ENCODE assay signal across 20 cellular contexts in the genomic region with DNA sequence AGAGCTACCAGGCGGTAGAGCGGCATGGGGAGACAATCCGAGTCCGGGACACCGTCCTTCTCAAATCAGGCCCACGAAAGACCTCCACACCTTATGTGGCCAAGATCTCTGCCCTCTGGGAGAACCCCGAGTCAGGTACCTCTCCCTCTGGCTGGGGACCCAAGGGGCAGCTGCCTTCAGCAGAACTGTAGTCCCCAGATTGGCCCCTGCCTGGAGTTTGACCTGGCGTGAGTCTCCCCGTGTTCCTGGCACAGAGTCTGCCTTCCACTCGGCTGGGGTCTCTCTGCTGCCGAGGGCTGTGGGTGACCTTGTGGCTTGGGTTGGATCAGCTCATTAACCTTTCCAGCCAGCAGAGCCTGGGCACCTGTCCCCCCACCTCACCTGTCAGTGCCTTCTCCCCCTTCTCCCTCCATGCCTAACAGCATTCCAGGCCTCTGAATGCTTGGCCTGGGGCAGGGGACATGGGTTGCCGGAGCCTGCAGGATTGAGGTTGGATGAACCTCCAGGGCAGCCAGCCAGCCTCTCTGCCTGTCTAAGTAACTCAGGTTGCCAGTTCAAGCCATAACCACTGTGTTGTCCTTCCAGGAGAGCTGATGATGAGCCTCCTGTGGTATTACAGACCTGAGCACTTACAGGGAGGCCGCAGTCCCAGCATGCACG.
"Had no signal": no experiment of that assay in that cellular context is flagged by ENCODE, and none has a peak within 500 bp of the region (broad histone marks: within the 10 kb centered on the region; RNA-seq: fewer than 3 reads in every experiment).

No MANE protein-coding gene starts in this region.

- H3K9me3 Mint-ChIP-seq: activated naive CD4-positive, alpha-beta T cell treated with anti-CD3 and anti-CD28 coated beads, Interleukin-2, amount 50 U/mL, for 24 hours; activated T-cell treated with anti-CD3 and anti-CD28 coated beads, Interleukin-2, amount 50 U/mL, for 72 hours; natural killer cell treated with Interleukin-12 subunit alpha and Interleukin-12 subunit beta and Interleukin-15 and Interleukin-18, amount 100 ng/mL, for 72 hours; stimulated activated memory B cell treated with anti-CD40 and anti-IgM and Interleukin-4, amounts not matched to agents 10 μg/mL and 1 μg/mL and 100 μg/mL, for 72 hours had no signal

- H3K4me3 ChIP-seq: adrenal gland, breast epithelium, hepatocyte, right lobe of liver, SJSA1, skin epidermis had no signal

- H2AFZ ChIP-seq: hepatocyte had no signal

- H3K27me3 Mint-ChIP-seq: activated naive CD4-positive, alpha-beta T cell treated with anti-CD3 and anti-CD28 coated beads, Interleukin-2, amount 50 U/mL, for 24 hours; natural killer cell treated with Interleukin-12 subunit alpha and Interleukin-12 subunit beta and Interleukin-15 and Interleukin-18, amount 100 ng/mL, for 72 hours; stimulated activated memory B cell treated with anti-CD40 and anti-IgM and Interleukin-4, amounts not matched to agents 10 μg/mL and 1 μg/mL and 100 μg/mL, for 72 hours had no signal

- H3K27ac Mint-ChIP-seq: activated naive CD4-positive, alpha-beta T cell treated with anti-CD3 and anti-CD28 coated beads, Interleukin-2, amount 50 U/mL, for 24 hours; activated T-cell treated with anti-CD3 and anti-CD28 coated beads, Interleukin-2, amount 50 U/mL, for 72 hours; natural killer cell treated with Interleukin-12 subunit alpha and Interleukin-12 subunit beta and Interleukin-15 and Interleukin-18, amount 100 ng/mL, for 72 hours; stimulated activated memory B cell treated with anti-CD40 and anti-IgM and Interleukin-4, amounts not matched to agents 10 μg/mL and 1 μg/mL and 100 μg/mL, for 72 hours had no signal

- H3K4me1 ChIP-seq: breast epithelium, right lobe of liver had no signal

- H3K4me3 Mint-ChIP-seq: activated naive CD4-positive, alpha-beta T cell treated with anti-CD3 and anti-CD28 coated beads, Interleukin-2, amount 50 U/mL, for 24 hours; activated T-cell treated with anti-CD3 and anti-CD28 coated beads, Interleukin-2, amount 50 U/mL, for 72 hours; natural killer cell treated with Interleukin-12 subunit alpha and Interleukin-12 subunit beta and Interleukin-15 and Interleukin-18, amount 100 ng/mL, for 72 hours; stimulated activated memory B cell treated with anti-CD40 and anti-IgM and Interleukin-4, amounts not matched to agents 10 μg/mL and 1 μg/mL and 100 μg/mL, for 72 hours had no signal

- DNase-seq: activated CD4-positive, alpha-beta T cell treated with anti-CD3 and anti-CD28 coated beads, Interleukin-2, amount 50 U/mL, for 48 hours; activated CD8-positive, alpha-beta memory T cell treated with anti-CD3 and anti-CD28 coated beads, Interleukin-2, amount 50 U/mL, for 48 hours; activated gamma-delta T cell; activated T-cell treated with anti-CD3 and anti-CD28 coated beads, Interleukin-2, amount 50 U/mL, for 72 hours; adrenal gland; foreskin melanocyte; left ventricle myocardium superior; mammary epithelial cell; midbrain; right lobe of liver; stimulated activated CD4-positive, alpha-beta T cell treated with anti-CD3 and anti-CD28 coated beads, Interleukin-2, amount 100 ng/mL, for 24 hours; T-helper 1 cell had no signal

- H3K4me2 ChIP-seq: hepatocyte had no signal

- H3K27me3 ChIP-seq: adrenal gland, breast epithelium, hepatocyte, neutrophil, right lobe of liver, SJSA1 had no signal

- H3K36me3 Mint-ChIP-seq: natural killer cell treated with Interleukin-12 subunit alpha and Interleukin-12 subunit beta and Interleukin-15 and Interleukin-18, amount 100 ng/mL, for 72 hours had no signal

- H3K36me3 ChIP-seq: breast epithelium had no signal

- H3K27ac ChIP-seq: adrenal gland, breast epithelium, hepatocyte, neutrophil, right lobe of liver, SJSA1 had no signal

- H3K9me3 ChIP-seq: adrenal gland, breast epithelium, neutrophil, right lobe of liver, SJSA1 had no signal

- ATAC-seq: activated T-cell treated with anti-CD3 and anti-CD28 coated beads, Interleukin-2, amount 50 U/mL, for 72 hours; left ventricle myocardium superior; natural killer cell treated with Interleukin-12 subunit alpha and Interleukin-12 subunit beta and Interleukin-15 and Interleukin-18, amount 100 ng/mL, for 72 hours; right lobe of liver; stimulated activated memory B cell treated with anti-CD40 and anti-IgM and Interleukin-4, amounts not matched to agents 10 μg/mL and 1 μg/mL and 100 μg/mL, for 72 hours had no signal
